18 cellular contexts compared by ENCODE assay signal in the genomic region with DNA sequence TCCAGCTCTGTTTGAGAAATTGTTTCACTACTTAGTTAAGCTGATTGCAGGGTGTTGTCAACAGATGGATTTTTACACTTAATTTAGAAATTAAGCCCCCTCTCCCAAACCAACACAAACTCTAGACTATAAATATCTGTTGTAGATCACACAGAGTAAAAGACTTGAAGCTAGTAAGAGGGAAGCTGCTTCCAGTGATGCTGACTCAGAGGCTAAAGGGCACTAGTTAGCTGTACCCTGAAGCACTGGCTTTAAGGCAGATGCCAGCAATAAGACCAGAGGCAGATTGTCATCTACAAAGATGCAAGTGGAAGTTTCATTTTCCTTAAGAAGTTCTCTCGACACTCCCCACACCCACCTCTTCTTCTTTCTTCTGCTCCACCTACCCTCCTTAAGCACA.
DNase-seq lines count a peak whose midpoint lies in the region; ATAC-seq, FAIRE-seq and TF ChIP-seq lines count a peak whose summit lies in the region.
"Had no signal": no experiment of that assay in that cellular context is flagged by ENCODE, and none has a peak within 500 bp of the region (broad histone marks: within the 10 kb centered on the region; RNA-seq: fewer than 3 reads in every experiment).

No MANE protein-coding gene starts in this region.

- no peak for TF ChIP-seq RAD21 in SK-N-SH (IDR thresholded peaks at IDR 0.05; ENCODE audit: low read length)

- no peaks in the 10 kb centered on the region for H3K27me3 ChIP-seq in SK-N-SH (ENCODE audit: insufficient read depth)
- H3K27me3 ChIP-seq in fibroblast of lung (ENCODE audit: control insufficient read depth, insufficient read depth, low read length): no peaks in the 10 kb centered on the region
- H3K27me3 ChIP-seq: esophagus squamous epithelium, transverse colon had no signal

- no peak for TF ChIP-seq POLR2A in H54 (IDR thresholded peaks at IDR 0.05; ENCODE audit: low read depth, low read length)

- CTCF ChIA-PET in SK-N-SH (lab: Yijun Ruan, JAX): interaction anchor here (0.5 to 1.3 kb wide), 2 partner anchors 15 to 21 kb away, joined by 3 to 4 read pairs; no protein-coding TSS in a partner anchor

- H3K9ac ChIP-seq in SK-N-SH (no peak overlapping the region), fibroblast of lung (ENCODE audit: insufficient read depth, low read length) (no peak overlapping the region)

- peaks cover 8% of the 10 kb centered on the region for H3F3A ChIP-seq in SK-N-SH (replicated peaks; ENCODE audit: insufficient read depth)

- H3K4me1 ChIP-seq in SK-N-SH (ENCODE audit: control insufficient read depth in 1 of 2, insufficient read depth in 2 of 2, low read depth in 1 of 2, low read length in 1 of 2) (no peaks in the 10 kb centered on the region), fibroblast of lung (ENCODE audit: control insufficient read depth, extremely low read depth, insufficient read depth, low read length) (peaks cover 7% of the 10 kb centered on the region)
- H3K4me1 ChIP-seq: esophagus squamous epithelium, transverse colon had no signal

- TF ChIP-seq EP300 in SK-N-SH (IDR thresholded peaks at IDR 0.05; ENCODE audit: borderline replicate concordance in 1 of 2, low read depth in 1 of 2, low read length in 1 of 2): no peak

- H3K79me2 ChIP-seq in SK-N-SH (ENCODE audit: insufficient read depth) (peaks cover 8% of the 10 kb centered on the region; the same call in 1 of the 2 replicates), fibroblast of lung (ENCODE audit: control insufficient read depth, insufficient read depth, low read length) (no peaks in the 10 kb centered on the region)

- no peak for TF ChIP-seq CTCF in SK-N-SH (IDR thresholded peaks at IDR 0.05)
- TF ChIP-seq CTCF in fibroblast of lung (conservative IDR thresholded peaks at IDR 0.05 in 1 of 2, IDR thresholded peaks at IDR 0.05 in 1 of 2; ENCODE audit: low read depth in 1 of 2, low read length in 2 of 2): no peak
- TF ChIP-seq CTCF in retinal pigment epithelial cell (conservative IDR thresholded peaks at IDR 0.05; ENCODE audit: low read depth, low read length): no peak
- no peak for TF ChIP-seq CTCF in omental fat pad (IDR thresholded peaks at IDR 0.05)

- 68% methylated on average over 1 of the region's 1 CpG for WGBS in SK-N-SH (ENCODE audit: low lambda C conversion rate)

- H3K4me2 ChIP-seq in SK-N-SH (no peak overlapping the region), fibroblast of lung (ENCODE audit: extremely low read depth, insufficient read depth, low read length) (peak overlapping the region; percentile 51)
- H3K4me2 ChIP-seq: smooth muscle cell had no signal

- H3K27ac ChIP-seq in SK-N-SH (ENCODE audit: low read depth in 2 of 2, low read length in 1 of 2) (no peak overlapping the region), fibroblast of lung (ENCODE audit: insufficient read depth, low read length) (peak overlapping the region; percentile 32)
- H3K27ac ChIP-seq: esophagus squamous epithelium, HL-60, transverse colon had no signal

- H3K9me2 ChIP-seq in SK-N-SH: no peaks in the 10 kb centered on the region

- POLR2A ChIA-PET in SK-N-SH (lab: Yijun Ruan, JAX): no interaction called here

- ATAC-seq in HG03108 (IDR thresholded peaks at IDR 0.05; ENCODE audit: unreplicated experiment) (no peak), omental fat pad (ENCODE audit: low FRiP score) (no peak)
- ATAC-seq: activated CD4-positive, CD25-positive, alpha-beta regulatory T cell treated with anti-CD3 and anti-CD28 coated beads, Interleukin-2, amount 50 U/mL, for 24 hours; naive thymus-derived CD8-positive, alpha-beta T cell had no signal

- H3K9me3 ChIP-seq in SK-N-SH: peaks cover 8% of the 10 kb centered on the region
- no peaks in the 10 kb centered on the region for H3K9me3 ChIP-seq in fibroblast of lung (ENCODE audit: control insufficient read depth, insufficient read depth, low read depth, low read length)

- H3K4me3 ChIP-seq in SK-N-SH (ENCODE audit: low read depth in 2 of 2, low read length in 1 of 2) (no peak overlapping the region), fibroblast of lung (replicated peaks in 1 of 4; ENCODE audit: control extremely low read depth in 1 of 4, insufficient read depth in 1 of 4, low read depth in 3 of 4, low read length in 4 of 4) (no peak overlapping the region), retinal pigment epithelial cell (ENCODE audit: low read length) (no peak overlapping the region)
- H3K4me3 ChIP-seq: esophagus squamous epithelium, smooth muscle cell, transverse colon had no signal

- no peaks in the 10 kb centered on the region for H4K20me1 ChIP-seq in SK-N-SH (ENCODE audit: insufficient read depth)
- H4K20me1 ChIP-seq in fibroblast of lung (ENCODE audit: control insufficient read depth, extremely low read depth, insufficient read depth, low read length): no peaks in the 10 kb centered on the region

- H3K36me3 ChIP-seq in SK-N-SH (replicated peaks in 1 of 2; ENCODE audit: control insufficient read depth in 1 of 2, insufficient read depth in 2 of 2, low read length in 1 of 2) (peaks cover 20 to 47% of the 10 kb centered on the region in 2 experiments), fibroblast of lung (ENCODE audit: control insufficient read depth, insufficient read depth, low read length) (no peaks in the 10 kb centered on the region)

- DNase-seq in H54 (ENCODE audit: insufficient read length, low spot score) (peak; percentile 24), SK-N-SH (no peak), fibroblast of lung (ENCODE audit: low read depth in 2 of 2) (peak; percentile 70 to 85), retinal pigment epithelial cell (ENCODE audit: low read depth) (peak; percentile 48), HuH-7.5 (ENCODE audit: low spot score) (no peak), NCI-H1694 (lab: John Stamatoyannopoulos, UW) (no peak), omental fat pad (ENCODE audit: low spot score) (no peak)
- DNase-seq: esophagus squamous epithelium; immature natural killer cell; naive thymus-derived CD8-positive, alpha-beta T cell; NCI-H1417 treated with DMSO at 0.1 percent for 48 hours; NCI-H774; transverse colon had no signal

- no peak overlapping the region for H2AFZ ChIP-seq in SK-N-SH (ENCODE audit: low read depth)
- no peak overlapping the region for H2AFZ ChIP-seq in fibroblast of lung (ENCODE audit: low read length)

- FAIRE-seq in H54 (lab: Jason Lieb, UNC): peak; percentile 87
- FAIRE-seq: D721Med had no signal

TF ChIP-seq in SK-N-SH, 30 proteins besides CTCF, POLR2A, EP300 and RAD21:
- TF ChIP-seq JUND (IDR thresholded peaks at IDR 0.05) (0 out of 2 replicates have a peak, but pooled peaks have one; percentile 4), SIN3A (IDR thresholded peaks at IDR 0.05; ENCODE audit: borderline replicate concordance, low read depth, low read length) (no peak), FOSL2 (IDR thresholded peaks at IDR 0.05; ENCODE audit: borderline replicate concordance, low read depth) (peak; percentile 30; the same call in 1 of the 2 replicates)

Comparison
In these comparisons a context has a peak if more than half of its experiments do, and no peak if none do; other contexts are left out.
1. DNase-seq: peak in H54 (single experiment), fibroblast of lung (2 of 2) and retinal pigment epithelial cell (single experiment); none in SK-N-SH (single experiment), HuH-7.5 (single experiment), NCI-H1694 (single experiment) and omental fat pad (single experiment).